1 cellular context compared by ENCODE assay signal in the genomic region with DNA sequence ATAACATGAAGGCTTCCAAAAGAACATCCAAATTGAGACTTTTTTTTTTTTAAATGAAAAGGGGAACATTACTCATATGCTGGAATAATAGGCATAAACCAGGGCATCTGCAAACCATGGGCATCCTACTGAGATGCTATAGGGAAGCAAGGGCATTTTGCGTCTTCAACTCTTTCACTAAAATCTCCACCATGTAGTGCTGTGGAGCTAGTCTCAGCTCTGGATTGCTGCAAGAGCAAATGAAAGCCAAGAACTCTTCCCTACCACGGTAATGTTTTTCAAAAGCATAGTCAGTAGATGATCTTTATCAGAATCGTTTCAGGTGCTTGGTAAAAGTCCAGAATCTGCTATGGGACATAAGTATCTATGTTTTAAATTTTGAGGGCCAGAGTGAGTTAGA.
TF ChIP-seq lines count a peak whose summit lies in the region.

No MANE protein-coding gene starts in this region.

TF ChIP-seq in H1, 55 proteins besides CTCF, POLR2A, EP300 and RAD21:
- TF ChIP-seq TBP (IDR thresholded peaks at IDR 0.05; ENCODE audit: low read depth, low read length) (no peak), PHF8 (conservative IDR thresholded peaks at IDR 0.05; ENCODE audit: low read depth, low read length) (no peak), RXRA (IDR thresholded peaks at IDR 0.05; ENCODE audit: insufficient read depth, low read depth, low read length) (no peak), RNF2 (IDR thresholded peaks at IDR 0.05; ENCODE audit: borderline replicate concordance, low read depth, low read length, missing control alignments, poor library complexity, severe bottlenecking) (no peak), JUN (IDR thresholded peaks at IDR 0.05; ENCODE audit: low read depth, low read length) (no peak), CHD1 (IDR thresholded peaks at IDR 0.05; ENCODE audit: low read depth, low read length) (no peak), HDAC6 (IDR thresholded peaks at IDR 0.05; ENCODE audit: low read depth, low read length) (no peak), CBX8 (IDR thresholded peaks at IDR 0.05; ENCODE audit: borderline replicate concordance, low read depth, low read length) (no peak), SAP30 (IDR thresholded peaks at IDR 0.05; ENCODE audit: insufficient read depth, insufficient replicate concordance, low read length) (no peak)
- TF ChIP-seq, protein P1, sequence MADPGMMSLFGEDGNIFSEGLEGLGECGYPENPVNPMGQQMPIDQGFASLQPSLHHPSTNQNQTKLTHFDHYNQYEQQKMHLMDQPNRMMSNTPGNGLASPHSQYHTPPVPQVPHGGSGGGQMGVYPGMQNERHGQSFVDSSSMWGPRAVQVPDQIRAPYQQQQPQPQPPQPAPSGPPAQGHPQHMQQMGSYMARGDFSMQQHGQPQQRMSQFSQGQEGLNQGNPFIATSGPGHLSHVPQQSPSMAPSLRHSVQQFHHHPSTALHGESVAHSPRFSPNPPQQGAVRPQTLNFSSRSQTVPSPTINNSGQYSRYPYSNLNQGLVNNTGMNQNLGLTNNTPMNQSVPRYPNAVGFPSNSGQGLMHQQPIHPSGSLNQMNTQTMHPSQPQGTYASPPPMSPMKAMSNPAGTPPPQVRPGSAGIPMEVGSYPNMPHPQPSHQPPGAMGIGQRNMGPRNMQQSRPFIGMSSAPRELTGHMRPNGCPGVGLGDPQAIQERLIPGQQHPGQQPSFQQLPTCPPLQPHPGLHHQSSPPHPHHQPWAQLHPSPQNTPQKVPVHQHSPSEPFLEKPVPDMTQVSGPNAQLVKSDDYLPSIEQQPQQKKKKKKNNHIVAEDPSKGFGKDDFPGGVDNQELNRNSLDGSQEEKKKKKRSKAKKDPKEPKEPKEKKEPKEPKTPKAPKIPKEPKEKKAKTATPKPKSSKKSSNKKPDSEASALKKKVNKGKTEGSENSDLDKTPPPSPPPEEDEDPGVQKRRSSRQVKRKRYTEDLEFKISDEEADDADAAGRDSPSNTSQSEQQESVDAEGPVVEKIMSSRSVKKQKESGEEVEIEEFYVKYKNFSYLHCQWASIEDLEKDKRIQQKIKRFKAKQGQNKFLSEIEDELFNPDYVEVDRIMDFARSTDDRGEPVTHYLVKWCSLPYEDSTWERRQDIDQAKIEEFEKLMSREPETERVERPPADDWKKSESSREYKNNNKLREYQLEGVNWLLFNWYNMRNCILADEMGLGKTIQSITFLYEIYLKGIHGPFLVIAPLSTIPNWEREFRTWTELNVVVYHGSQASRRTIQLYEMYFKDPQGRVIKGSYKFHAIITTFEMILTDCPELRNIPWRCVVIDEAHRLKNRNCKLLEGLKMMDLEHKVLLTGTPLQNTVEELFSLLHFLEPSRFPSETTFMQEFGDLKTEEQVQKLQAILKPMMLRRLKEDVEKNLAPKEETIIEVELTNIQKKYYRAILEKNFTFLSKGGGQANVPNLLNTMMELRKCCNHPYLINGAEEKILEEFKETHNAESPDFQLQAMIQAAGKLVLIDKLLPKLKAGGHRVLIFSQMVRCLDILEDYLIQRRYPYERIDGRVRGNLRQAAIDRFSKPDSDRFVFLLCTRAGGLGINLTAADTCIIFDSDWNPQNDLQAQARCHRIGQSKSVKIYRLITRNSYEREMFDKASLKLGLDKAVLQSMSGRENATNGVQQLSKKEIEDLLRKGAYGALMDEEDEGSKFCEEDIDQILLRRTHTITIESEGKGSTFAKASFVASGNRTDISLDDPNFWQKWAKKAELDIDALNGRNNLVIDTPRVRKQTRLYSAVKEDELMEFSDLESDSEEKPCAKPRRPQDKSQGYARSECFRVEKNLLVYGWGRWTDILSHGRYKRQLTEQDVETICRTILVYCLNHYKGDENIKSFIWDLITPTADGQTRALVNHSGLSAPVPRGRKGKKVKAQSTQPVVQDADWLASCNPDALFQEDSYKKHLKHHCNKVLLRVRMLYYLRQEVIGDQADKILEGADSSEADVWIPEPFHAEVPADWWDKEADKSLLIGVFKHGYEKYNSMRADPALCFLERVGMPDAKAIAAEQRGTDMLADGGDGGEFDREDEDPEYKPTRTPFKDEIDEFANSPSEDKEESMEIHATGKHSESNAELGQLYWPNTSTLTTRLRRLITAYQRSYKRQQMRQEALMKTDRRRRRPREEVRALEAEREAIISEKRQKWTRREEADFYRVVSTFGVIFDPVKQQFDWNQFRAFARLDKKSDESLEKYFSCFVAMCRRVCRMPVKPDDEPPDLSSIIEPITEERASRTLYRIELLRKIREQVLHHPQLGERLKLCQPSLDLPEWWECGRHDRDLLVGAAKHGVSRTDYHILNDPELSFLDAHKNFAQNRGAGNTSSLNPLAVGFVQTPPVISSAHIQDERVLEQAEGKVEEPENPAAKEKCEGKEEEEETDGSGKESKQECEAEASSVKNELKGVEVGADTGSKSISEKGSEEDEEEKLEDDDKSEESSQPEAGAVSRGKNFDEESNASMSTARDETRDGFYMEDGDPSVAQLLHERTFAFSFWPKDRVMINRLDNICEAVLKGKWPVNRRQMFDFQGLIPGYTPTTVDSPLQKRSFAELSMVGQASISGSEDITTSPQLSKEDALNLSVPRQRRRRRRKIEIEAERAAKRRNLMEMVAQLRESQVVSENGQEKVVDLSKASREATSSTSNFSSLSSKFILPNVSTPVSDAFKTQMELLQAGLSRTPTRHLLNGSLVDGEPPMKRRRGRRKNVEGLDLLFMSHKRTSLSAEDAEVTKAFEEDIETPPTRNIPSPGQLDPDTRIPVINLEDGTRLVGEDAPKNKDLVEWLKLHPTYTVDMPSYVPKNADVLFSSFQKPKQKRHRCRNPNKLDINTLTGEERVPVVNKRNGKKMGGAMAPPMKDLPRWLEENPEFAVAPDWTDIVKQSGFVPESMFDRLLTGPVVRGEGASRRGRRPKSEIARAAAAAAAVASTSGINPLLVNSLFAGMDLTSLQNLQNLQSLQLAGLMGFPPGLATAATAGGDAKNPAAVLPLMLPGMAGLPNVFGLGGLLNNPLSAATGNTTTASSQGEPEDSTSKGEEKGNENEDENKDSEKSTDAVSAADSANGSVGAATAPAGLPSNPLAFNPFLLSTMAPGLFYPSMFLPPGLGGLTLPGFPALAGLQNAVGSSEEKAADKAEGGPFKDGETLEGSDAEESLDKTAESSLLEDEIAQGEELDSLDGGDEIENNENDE (IDR thresholded peaks at IDR 0.05; ENCODE audit: insufficient replicate concordance, low read length) = no peak
- TF ChIP-seq, protein P2, sequence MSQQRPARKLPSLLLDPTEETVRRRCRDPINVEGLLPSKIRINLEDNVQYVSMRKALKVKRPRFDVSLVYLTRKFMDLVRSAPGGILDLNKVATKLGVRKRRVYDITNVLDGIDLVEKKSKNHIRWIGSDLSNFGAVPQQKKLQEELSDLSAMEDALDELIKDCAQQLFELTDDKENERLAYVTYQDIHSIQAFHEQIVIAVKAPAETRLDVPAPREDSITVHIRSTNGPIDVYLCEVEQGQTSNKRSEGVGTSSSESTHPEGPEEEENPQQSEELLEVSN (IDR thresholded peaks at IDR 0.05) = no peak
